In genomic region chr1:209860293-209860881, GRCh38 we compare ENCODE assay signal across 8 cellular contexts. TPM values are rescaled to one million over a fixed set of nuclear protein-coding genes. Genes with fewer than 3 reads are reported as not detected.
A peak's percentile ranks its signal among the peaks of the same experiment; 100 is the strongest.
DNase-seq lines count a peak whose midpoint lies in the region; ATAC-seq, FAIRE-seq and TF ChIP-seq lines count a peak whose summit lies in the region.

No MANE protein-coding gene starts in this region.

- ATAC-seq in GM18868 (IDR thresholded peaks at IDR 0.05; ENCODE audit: unreplicated experiment) (peak; percentile 94), HG03095 (IDR thresholded peaks at IDR 0.05; ENCODE audit: unreplicated experiment) (peak; percentile 87)

- DNase-seq in AG20443 (ENCODE audit: low spot score) (peak; percentile 82), NCI-H2196 (lab: John Stamatoyannopoulos, UW; ENCODE audit: unreplicated experiment) (peak; percentile 82), bronchial epithelial cell (ENCODE audit: low read depth) (peak; percentile 73), kidney epithelial cell (ENCODE audit: low read depth) (no peak)
- DNase-seq in stimulated activated CD4-positive, alpha-beta T cell treated with anti-CD3 and anti-CD28 coated beads, Interleukin-2, amount 100 ng/mL, for 48 hours, result peak; percentile 63 to 70

- no peak for FAIRE-seq in bronchial epithelial cell (lab: Jason Lieb, UNC)

- TF ChIP-seq CTCF in WI38 (IDR thresholded peaks at IDR 0.05; ENCODE audit: low read depth, low read length) (peak; percentile 86), bronchial epithelial cell (IDR thresholded peaks at IDR 0.05; ENCODE audit: insufficient read depth, low read length, severe bottlenecking) (peak; percentile 83), kidney epithelial cell (IDR thresholded peaks at IDR 0.05; ENCODE audit: insufficient read depth, low read length, poor library complexity, severe bottlenecking) (peak; percentile 87)

- H3K27me3 ChIP-seq in bronchial epithelial cell (ENCODE audit: control insufficient read depth, insufficient read depth, low read length) (no peaks in the 10 kb centered on the region), kidney epithelial cell (ENCODE audit: control insufficient read depth, insufficient read depth, low read length) (no peaks in the 10 kb centered on the region)

- no peaks in the 10 kb centered on the region for H3K36me3 ChIP-seq in bronchial epithelial cell (ENCODE audit: control insufficient read depth, insufficient read depth, low read length)
- no peaks in the 10 kb centered on the region for H3K36me3 ChIP-seq in kidney epithelial cell (ENCODE audit: control insufficient read depth, insufficient read depth, low read length)

- H3K4me3 ChIP-seq in WI38 (ENCODE audit: low read depth, low read length) (no peak overlapping the region), bronchial epithelial cell (ENCODE audit: low read depth, low read length) (no peak overlapping the region), kidney epithelial cell (ENCODE audit: low read depth, low read length) (no peak overlapping the region)

RNA-seq across cellular contexts. Expression of gene UTP25, which starts 32.6 kb away (rescaled TPM):
- total RNA-seq in bronchial epithelial cell (2.9 and 6.3 TPM in 2 replicates), kidney epithelial cell (14.6 and 15.7 TPM in 2 replicates)

RNA-seq across cellular contexts. Expression of gene IRF6, which starts 54.4 kb away (rescaled TPM):
- total RNA-seq in bronchial epithelial cell (175 and 226 TPM in 2 replicates), kidney epithelial cell (90.1 and 99.7 TPM in 2 replicates)
